In genomic region chr5:148910686-148911361, GRCh38 we compare ENCODE assay signal across 9 cellular contexts.
DNase-seq lines count a peak whose midpoint lies in the region; ATAC-seq and TF ChIP-seq lines count a peak whose summit lies in the region.
"Had no signal": no experiment of that assay in that cellular context is flagged by ENCODE, and none has a peak within 500 bp of the region (broad histone marks: within the 10 kb centered on the region; RNA-seq: fewer than 3 reads in every experiment).

No MANE protein-coding gene starts in this region.

- H3K4me3 ChIP-seq in right atrium auricular region, result no peak overlapping the region
- no peak overlapping the region for H3K4me3 ChIP-seq in gastrocnemius medialis
- H3K4me3 ChIP-seq in gastroesophageal sphincter, result no peak overlapping the region

- H3K27me3 Mint-ChIP-seq in glutamatergic neuron (ENCODE audit: unreplicated experiment), result no peaks in the 10 kb centered on the region

- in situ Hi-C loops in gastrocnemius medialis (cut with MboI; ENCODE audit: low sequenced_read_pairs in 4 of 4), result no loop called here

- H3K4me1 ChIP-seq in right atrium auricular region (peaks cover 0 to 23% of the 10 kb centered on the region in 2 donors), gastrocnemius medialis (peaks cover 11 to 18% of the 10 kb centered on the region in 2 donors), gastroesophageal sphincter (peaks cover 0 to 22% (median 2%) of the 10 kb centered on the region in 3 donors)

- H3K4me3 Mint-ChIP-seq in glutamatergic neuron (ENCODE audit: unreplicated experiment), result no peak overlapping the region
- H3K4me3 Mint-ChIP-seq: activated naive CD4-positive, alpha-beta T cell treated with anti-CD3 and anti-CD28 coated beads, Interleukin-2, amount 50 U/mL, for 24 hours had no signal

- no peak for TF ChIP-seq EP300 in gastroesophageal sphincter (IDR thresholded peaks at IDR 0.05)

- no peaks in the 10 kb centered on the region for H3K9me3 Mint-ChIP-seq in glutamatergic neuron (ENCODE audit: unreplicated experiment)
- H3K9me3 Mint-ChIP-seq: activated naive CD4-positive, alpha-beta T cell treated with anti-CD3 and anti-CD28 coated beads, Interleukin-2, amount 50 U/mL, for 24 hours had no signal

- H3K27ac ChIP-seq in right atrium auricular region (no peak overlapping the region), VCaP (peak overlapping the region; percentile 95; the same call in 1 of the 2 replicates), gastrocnemius medialis (no peak overlapping the region), gastroesophageal sphincter (no peak overlapping the region)

- DNase-seq in Right ventricle myocardium superior (peak; percentile 60), right atrium auricular region (ENCODE audit: low spot score) (no peak), glutamatergic neuron (no peak), ureter (ENCODE audit: low spot score) (peak; percentile 64), gastrocnemius medialis (no peak)

- H3K36me3 Mint-ChIP-seq in glutamatergic neuron (ENCODE audit: unreplicated experiment), result no peaks in the 10 kb centered on the region
- H3K36me3 Mint-ChIP-seq: activated naive CD4-positive, alpha-beta T cell treated with anti-CD3 and anti-CD28 coated beads, Interleukin-2, amount 50 U/mL, for 24 hours had no signal

- peak overlapping the region; percentile 2 for H3K27ac Mint-ChIP-seq in glutamatergic neuron (ENCODE audit: unreplicated experiment)
- H3K27ac Mint-ChIP-seq: activated naive CD4-positive, alpha-beta T cell treated with anti-CD3 and anti-CD28 coated beads, Interleukin-2, amount 50 U/mL, for 24 hours had no signal

- no peaks in the 10 kb centered on the region for H3K4me1 Mint-ChIP-seq in glutamatergic neuron (ENCODE audit: low read depth, unreplicated experiment)
- H3K4me1 Mint-ChIP-seq: activated naive CD4-positive, alpha-beta T cell treated with anti-CD3 and anti-CD28 coated beads, Interleukin-2, amount 50 U/mL, for 24 hours had no signal

- ATAC-seq in Right ventricle myocardium superior (ENCODE audit: poor library complexity) (peak; percentile 21), GM21717 (IDR thresholded peaks at IDR 0.05; ENCODE audit: unreplicated experiment) (no peak), gastrocnemius medialis (no peak), gastroesophageal sphincter (no peak)

- H3K27me3 ChIP-seq in right atrium auricular region (no peaks in the 10 kb centered on the region), gastrocnemius medialis (no peaks in the 10 kb centered on the region), gastroesophageal sphincter (no peaks in the 10 kb centered on the region)

- intact Hi-C loops in Right ventricle myocardium superior (cut with DNase I) (no loop called here), gastrocnemius medialis (cut with DNase I; ENCODE audit: low total_unique reads) (no loop called here)

- WGBS in gastroesophageal sphincter (ENCODE audit: low coverage in 1 of 2), 2 donors, result 77 to 86% methylated on average over 4 to 5 of the region's 8 CpGs

- H3K36me3 ChIP-seq in right atrium auricular region, result no peaks in the 10 kb centered on the region
- H3K36me3 ChIP-seq in gastrocnemius medialis, result no peaks in the 10 kb centered on the region
- H3K36me3 ChIP-seq in gastroesophageal sphincter, result no peaks in the 10 kb centered on the region

- TF ChIP-seq POLR2A in gastrocnemius medialis (IDR thresholded peaks at IDR 0.05) (no peak), gastroesophageal sphincter (IDR thresholded peaks at IDR 0.05) (no peak)

- no peak for TF ChIP-seq CTCF in right atrium auricular region (IDR thresholded peaks at IDR 0.05)
- no peak for TF ChIP-seq CTCF in VCaP (conservative IDR thresholded peaks at IDR 0.05)
- TF ChIP-seq CTCF in glutamatergic neuron (IDR thresholded peaks at IDR 0.05; ENCODE audit: partially characterized antibody, unreplicated experiment), result no peak
- TF ChIP-seq CTCF in gastrocnemius medialis (IDR thresholded peaks at IDR 0.05 in 4 of 5, conservative IDR thresholded peaks at IDR 0.05 in 1 of 5), result no peak
- no peak for TF ChIP-seq CTCF in gastroesophageal sphincter (IDR thresholded peaks at IDR 0.05)

- H3K9me3 ChIP-seq in right atrium auricular region (no peaks in the 10 kb centered on the region), gastrocnemius medialis (no peaks in the 10 kb centered on the region), gastroesophageal sphincter (no peaks in the 10 kb centered on the region)

Comparison
In these comparisons a context has a peak if more than half of its experiments do, and no peak if none do; other contexts are left out.
1. DNase-seq: peak in Right ventricle myocardium superior (single experiment) and ureter (single experiment); none in right atrium auricular region (single experiment), glutamatergic neuron (single experiment) and gastrocnemius medialis (0 of 2).